Comparison of ENCODE assay signal across 1 cellular context in the genomic region with DNA sequence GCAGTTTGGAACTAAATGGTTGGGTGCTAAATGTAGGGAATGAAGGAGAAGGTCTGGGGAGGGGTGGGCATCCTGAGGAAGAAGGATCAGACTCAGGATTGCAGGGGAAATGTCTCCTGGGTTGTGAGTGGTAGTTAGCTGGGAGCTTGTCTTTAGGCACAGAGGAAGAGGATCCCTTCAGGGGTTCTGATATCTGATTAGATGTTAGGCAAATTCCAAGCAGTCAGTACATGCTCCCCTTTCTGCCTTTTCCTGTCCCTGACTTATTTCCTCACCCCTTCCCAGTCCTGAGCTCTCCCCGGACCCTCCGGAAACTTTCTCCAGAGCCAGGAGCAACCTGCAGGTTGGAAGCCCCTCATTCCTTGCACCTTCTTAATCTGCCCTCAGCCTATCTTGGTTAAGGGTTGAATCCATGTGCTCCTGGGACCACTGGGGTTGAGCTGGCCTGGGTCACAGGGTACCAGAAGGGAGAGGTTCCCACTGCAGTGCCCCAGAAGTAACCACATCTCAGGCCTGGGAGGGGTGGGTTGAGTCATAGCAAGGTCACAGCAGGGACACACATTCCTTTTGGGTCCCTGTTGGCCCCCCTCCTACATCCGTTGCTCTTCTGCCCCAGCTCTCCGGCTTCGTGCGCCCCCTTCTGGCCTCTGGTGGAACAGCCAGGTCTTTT.
TF ChIP-seq lines count a peak whose summit lies in the region.

No MANE protein-coding gene starts in this region.

TF ChIP-seq in HepG2, 621 proteins besides CTCF, POLR2A, EP300 and RAD21 (continued from another document and continues in another):
- no peak for TF ChIP-seq CC2D1A (CRISPR knock-in tag; IDR thresholded peaks at IDR 0.05)
- TF ChIP-seq REL (CRISPR knock-in tag; conservative IDR thresholded peaks at IDR 0.05) = no peak
- TF ChIP-seq, protein P1, sequence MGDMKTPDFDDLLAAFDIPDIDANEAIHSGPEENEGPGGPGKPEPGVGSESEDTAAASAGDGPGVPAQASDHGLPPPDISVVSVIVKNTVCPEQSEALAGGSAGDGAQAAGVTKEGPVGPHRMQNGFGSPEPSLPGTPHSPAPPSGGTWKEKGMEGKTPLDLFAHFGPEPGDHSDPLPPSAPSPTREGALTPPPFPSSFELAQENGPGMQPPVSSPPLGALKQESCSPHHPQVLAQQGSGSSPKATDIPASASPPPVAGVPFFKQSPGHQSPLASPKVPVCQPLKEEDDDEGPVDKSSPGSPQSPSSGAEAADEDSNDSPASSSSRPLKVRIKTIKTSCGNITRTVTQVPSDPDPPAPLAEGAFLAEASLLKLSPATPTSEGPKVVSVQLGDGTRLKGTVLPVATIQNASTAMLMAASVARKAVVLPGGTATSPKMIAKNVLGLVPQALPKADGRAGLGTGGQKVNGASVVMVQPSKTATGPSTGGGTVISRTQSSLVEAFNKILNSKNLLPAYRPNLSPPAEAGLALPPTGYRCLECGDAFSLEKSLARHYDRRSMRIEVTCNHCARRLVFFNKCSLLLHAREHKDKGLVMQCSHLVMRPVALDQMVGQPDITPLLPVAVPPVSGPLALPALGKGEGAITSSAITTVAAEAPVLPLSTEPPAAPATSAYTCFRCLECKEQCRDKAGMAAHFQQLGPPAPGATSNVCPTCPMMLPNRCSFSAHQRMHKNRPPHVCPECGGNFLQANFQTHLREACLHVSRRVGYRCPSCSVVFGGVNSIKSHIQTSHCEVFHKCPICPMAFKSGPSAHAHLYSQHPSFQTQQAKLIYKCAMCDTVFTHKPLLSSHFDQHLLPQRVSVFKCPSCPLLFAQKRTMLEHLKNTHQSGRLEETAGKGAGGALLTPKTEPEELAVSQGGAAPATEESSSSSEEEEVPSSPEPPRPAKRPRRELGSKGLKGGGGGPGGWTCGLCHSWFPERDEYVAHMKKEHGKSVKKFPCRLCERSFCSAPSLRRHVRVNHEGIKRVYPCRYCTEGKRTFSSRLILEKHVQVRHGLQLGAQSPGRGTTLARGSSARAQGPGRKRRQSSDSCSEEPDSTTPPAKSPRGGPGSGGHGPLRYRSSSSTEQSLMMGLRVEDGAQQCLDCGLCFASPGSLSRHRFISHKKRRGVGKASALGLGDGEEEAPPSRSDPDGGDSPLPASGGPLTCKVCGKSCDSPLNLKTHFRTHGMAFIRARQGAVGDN (CRISPR knock-in tag; IDR thresholded peaks at IDR 0.05) = peak; percentile 57
- TF ChIP-seq ARID2 (CRISPR knock-in tag; IDR thresholded peaks at IDR 0.05; ENCODE audit: borderline replicate concordance) = no peak
- TF ChIP-seq, protein P2, sequence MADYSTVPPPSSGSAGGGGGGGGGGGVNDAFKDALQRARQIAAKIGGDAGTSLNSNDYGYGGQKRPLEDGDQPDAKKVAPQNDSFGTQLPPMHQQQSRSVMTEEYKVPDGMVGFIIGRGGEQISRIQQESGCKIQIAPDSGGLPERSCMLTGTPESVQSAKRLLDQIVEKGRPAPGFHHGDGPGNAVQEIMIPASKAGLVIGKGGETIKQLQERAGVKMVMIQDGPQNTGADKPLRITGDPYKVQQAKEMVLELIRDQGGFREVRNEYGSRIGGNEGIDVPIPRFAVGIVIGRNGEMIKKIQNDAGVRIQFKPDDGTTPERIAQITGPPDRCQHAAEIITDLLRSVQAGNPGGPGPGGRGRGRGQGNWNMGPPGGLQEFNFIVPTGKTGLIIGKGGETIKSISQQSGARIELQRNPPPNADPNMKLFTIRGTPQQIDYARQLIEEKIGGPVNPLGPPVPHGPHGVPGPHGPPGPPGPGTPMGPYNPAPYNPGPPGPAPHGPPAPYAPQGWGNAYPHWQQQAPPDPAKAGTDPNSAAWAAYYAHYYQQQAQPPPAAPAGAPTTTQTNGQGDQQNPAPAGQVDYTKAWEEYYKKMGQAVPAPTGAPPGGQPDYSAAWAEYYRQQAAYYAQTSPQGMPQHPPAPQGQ (CRISPR knock-in tag; IDR thresholded peaks at IDR 0.05; ENCODE audit: borderline replicate concordance) = no peak
- TF ChIP-seq NR2F1 (CRISPR knock-in tag; IDR thresholded peaks at IDR 0.05) = 0 out of 4 replicates have a peak, but pooled peaks of 1 of the 2 experiments have one; percentile 18
- no peak for TF ChIP-seq ZNF776 (CRISPR knock-in tag; IDR thresholded peaks at IDR 0.05)
- TF ChIP-seq, protein P3, sequence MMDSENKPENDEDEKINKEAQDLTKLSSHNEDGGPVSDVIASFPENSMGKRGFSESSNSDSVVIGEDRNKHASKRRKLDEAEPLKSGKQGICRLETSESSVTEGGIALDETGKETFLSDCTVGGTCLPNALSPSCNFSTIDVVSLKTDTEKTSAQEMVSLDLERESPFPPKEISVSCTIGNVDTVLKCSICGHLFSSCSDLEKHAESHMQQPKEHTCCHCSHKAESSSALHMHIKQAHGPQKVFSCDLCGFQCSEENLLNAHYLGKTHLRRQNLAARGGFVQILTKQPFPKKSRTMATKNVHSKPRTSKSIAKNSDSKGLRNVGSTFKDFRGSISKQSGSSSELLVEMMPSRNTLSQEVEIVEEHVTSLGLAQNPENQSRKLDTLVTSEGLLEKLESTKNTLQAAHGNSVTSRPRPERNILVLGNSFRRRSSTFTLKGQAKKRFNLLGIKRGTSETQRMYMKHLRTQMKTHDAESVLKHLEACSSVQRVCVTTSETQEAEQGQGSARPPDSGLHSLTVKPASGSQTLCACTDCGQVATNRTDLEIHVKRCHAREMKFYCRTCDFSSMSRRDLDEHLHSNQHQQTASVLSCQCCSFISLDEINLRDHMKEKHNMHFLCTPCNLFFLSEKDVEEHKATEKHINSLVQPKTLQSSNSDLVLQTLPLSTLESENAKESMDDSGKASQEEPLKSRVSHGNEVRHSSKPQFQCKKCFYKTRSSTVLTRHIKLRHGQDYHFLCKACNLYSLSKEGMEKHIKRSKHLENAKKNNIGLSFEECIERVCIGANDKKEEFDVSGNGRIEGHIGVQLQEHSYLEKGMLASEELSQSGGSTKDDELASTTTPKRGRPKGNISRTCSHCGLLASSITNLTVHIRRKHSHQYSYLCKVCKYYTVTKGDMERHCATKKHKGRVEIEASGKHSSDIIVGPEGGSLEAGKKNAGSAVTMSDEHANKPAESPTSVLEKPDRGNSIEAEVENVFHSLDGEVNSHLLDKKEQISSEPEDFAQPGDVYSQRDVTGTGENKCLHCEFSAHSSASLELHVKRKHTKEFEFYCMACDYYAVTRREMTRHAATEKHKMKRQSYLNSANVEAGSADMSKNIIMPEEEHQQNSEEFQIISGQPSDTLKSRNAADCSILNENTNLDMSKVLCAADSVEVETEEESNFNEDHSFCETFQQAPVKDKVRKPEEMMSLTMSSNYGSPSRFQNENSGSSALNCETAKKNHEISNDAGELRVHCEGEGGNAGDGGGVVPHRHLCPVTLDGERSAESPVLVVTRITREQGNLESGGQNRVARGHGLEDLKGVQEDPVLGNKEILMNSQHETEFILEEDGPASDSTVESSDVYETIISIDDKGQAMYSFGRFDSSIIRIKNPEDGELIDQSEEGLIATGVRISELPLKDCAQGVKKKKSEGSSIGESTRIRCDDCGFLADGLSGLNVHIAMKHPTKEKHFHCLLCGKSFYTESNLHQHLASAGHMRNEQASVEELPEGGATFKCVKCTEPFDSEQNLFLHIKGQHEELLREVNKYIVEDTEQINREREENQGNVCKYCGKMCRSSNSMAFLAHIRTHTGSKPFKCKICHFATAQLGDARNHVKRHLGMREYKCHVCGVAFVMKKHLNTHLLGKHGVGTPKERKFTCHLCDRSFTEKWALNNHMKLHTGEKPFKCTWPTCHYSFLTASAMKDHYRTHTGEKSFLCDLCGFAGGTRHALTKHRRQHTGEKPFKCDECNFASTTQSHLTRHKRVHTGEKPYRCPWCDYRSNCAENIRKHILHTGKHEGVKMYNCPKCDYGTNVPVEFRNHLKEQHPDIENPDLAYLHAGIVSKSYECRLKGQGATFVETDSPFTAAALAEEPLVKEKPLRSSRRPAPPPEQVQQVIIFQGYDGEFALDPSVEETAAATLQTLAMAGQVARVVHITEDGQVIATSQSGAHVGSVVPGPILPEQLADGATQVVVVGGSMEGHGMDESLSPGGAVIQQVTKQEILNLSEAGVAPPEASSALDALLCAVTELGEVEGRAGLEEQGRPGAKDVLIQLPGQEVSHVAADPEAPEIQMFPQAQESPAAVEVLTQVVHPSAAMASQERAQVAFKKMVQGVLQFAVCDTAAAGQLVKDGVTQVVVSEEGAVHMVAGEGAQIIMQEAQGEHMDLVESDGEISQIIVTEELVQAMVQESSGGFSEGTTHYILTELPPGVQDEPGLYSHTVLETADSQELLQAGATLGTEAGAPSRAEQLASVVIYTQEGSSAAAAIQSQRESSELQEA (CRISPR knock-in tag; IDR thresholded peaks at IDR 0.05; ENCODE audit: not compliant biosample characterization) = no peak
- TF ChIP-seq, protein P4, sequence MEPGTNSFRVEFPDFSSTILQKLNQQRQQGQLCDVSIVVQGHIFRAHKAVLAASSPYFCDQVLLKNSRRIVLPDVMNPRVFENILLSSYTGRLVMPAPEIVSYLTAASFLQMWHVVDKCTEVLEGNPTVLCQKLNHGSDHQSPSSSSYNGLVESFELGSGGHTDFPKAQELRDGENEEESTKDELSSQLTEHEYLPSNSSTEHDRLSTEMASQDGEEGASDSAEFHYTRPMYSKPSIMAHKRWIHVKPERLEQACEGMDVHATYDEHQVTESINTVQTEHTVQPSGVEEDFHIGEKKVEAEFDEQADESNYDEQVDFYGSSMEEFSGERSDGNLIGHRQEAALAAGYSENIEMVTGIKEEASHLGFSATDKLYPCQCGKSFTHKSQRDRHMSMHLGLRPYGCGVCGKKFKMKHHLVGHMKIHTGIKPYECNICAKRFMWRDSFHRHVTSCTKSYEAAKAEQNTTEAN (CRISPR knock-in tag; conservative IDR thresholded peaks at IDR 0.05) = no peak
- TF ChIP-seq, protein P5, sequence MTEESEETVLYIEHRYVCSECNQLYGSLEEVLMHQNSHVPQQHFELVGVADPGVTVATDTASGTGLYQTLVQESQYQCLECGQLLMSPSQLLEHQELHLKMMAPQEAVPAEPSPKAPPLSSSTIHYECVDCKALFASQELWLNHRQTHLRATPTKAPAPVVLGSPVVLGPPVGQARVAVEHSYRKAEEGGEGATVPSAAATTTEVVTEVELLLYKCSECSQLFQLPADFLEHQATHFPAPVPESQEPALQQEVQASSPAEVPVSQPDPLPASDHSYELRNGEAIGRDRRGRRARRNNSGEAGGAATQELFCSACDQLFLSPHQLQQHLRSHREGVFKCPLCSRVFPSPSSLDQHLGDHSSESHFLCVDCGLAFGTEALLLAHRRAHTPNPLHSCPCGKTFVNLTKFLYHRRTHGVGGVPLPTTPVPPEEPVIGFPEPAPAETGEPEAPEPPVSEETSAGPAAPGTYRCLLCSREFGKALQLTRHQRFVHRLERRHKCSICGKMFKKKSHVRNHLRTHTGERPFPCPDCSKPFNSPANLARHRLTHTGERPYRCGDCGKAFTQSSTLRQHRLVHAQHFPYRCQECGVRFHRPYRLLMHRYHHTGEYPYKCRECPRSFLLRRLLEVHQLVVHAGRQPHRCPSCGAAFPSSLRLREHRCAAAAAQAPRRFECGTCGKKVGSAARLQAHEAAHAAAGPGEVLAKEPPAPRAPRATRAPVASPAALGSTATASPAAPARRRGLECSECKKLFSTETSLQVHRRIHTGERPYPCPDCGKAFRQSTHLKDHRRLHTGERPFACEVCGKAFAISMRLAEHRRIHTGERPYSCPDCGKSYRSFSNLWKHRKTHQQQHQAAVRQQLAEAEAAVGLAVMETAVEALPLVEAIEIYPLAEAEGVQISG (CRISPR knock-in tag; IDR thresholded peaks at IDR 0.05) = 0 out of 2 replicates have a peak, but pooled peaks have one; percentile 32
- 0 out of 2 replicates have a peak, but pooled peaks have one; percentile 22 for TF ChIP-seq TAF1 (CRISPR knock-in tag; IDR thresholded peaks at IDR 0.05)
- no peak for TF ChIP-seq ZNF674 (CRISPR knock-in tag; IDR thresholded peaks at IDR 0.05; ENCODE audit: low read depth)
- TF ChIP-seq NBN (conservative IDR thresholded peaks at IDR 0.05) = no peak
- no peak for TF ChIP-seq ZKSCAN8 (CRISPR knock-in tag; IDR thresholded peaks at IDR 0.05; ENCODE audit: borderline replicate concordance)
- no peak for TF ChIP-seq ZNF510 (CRISPR knock-in tag; IDR thresholded peaks at IDR 0.05; ENCODE audit: low read depth)
- TF ChIP-seq ZNF83 (CRISPR knock-in tag; IDR thresholded peaks at IDR 0.05; ENCODE audit: borderline replicate concordance) = no peak
- peak in 1 of 2 experiments; percentile 74; a peak in 2 of 4 replicates for TF ChIP-seq KLF16 (CRISPR knock-in tag; IDR thresholded peaks at IDR 0.05)
- peak; percentile 69 for TF ChIP-seq CEBPG (CRISPR knock-in tag; IDR thresholded peaks at IDR 0.05)
- TF ChIP-seq, protein P6, sequence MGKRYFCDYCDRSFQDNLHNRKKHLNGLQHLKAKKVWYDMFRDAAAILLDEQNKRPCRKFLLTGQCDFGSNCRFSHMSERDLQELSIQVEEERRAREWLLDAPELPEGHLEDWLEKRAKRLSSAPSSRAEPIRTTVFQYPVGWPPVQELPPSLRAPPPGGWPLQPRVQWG (CRISPR knock-in tag; IDR thresholded peaks at IDR 0.05; ENCODE audit: borderline replicate concordance, low read depth) = no peak
- TF ChIP-seq ZMYM4 (CRISPR knock-in tag; IDR thresholded peaks at IDR 0.05) = no peak
- TF ChIP-seq KLF15 (CRISPR knock-in tag; IDR thresholded peaks at IDR 0.05; ENCODE audit: borderline replicate concordance) = no peak
- TF ChIP-seq, protein P7, sequence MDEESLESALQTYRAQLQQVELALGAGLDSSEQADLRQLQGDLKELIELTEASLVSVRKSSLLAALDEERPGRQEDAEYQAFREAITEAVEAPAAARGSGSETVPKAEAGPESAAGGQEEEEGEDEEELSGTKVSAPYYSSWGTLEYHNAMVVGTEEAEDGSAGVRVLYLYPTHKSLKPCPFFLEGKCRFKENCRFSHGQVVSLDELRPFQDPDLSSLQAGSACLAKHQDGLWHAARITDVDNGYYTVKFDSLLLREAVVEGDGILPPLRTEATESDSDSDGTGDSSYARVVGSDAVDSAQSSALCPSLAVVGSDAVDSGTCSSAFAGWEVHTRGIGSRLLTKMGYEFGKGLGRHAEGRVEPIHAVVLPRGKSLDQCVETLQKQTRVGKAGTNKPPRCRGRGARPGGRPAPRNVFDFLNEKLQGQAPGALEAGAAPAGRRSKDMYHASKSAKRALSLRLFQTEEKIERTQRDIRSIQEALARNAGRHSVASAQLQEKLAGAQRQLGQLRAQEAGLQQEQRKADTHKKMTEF (CRISPR knock-in tag; IDR thresholded peaks at IDR 0.05) = peak; percentile 55; the same call in 1 of the 2 replicates
- TF ChIP-seq ZNF891 (CRISPR knock-in tag; IDR thresholded peaks at IDR 0.05) = 0 out of 2 replicates have a peak, but pooled peaks have one; percentile 37
- no peak for TF ChIP-seq SP2 (CRISPR knock-in tag; IDR thresholded peaks at IDR 0.05)
- TF ChIP-seq, protein P8, sequence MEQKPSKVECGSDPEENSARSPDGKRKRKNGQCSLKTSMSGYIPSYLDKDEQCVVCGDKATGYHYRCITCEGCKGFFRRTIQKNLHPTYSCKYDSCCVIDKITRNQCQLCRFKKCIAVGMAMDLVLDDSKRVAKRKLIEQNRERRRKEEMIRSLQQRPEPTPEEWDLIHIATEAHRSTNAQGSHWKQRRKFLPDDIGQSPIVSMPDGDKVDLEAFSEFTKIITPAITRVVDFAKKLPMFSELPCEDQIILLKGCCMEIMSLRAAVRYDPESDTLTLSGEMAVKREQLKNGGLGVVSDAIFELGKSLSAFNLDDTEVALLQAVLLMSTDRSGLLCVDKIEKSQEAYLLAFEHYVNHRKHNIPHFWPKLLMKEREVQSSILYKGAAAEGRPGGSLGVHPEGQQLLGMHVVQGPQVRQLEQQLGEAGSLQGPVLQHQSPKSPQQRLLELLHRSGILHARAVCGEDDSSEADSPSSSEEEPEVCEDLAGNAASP (CRISPR knock-in tag; IDR thresholded peaks at IDR 0.05; ENCODE audit: borderline replicate concordance) = peak; percentile 85; the same call in 1 of the 2 replicates
- peak; percentile 46; the same call in 1 of the 2 replicates for TF ChIP-seq IRF2 (CRISPR knock-in tag; IDR thresholded peaks at IDR 0.05)
- peak; percentile 45; the same call in 1 of the 2 replicates for TF ChIP-seq TBX2 (CRISPR knock-in tag; IDR thresholded peaks at IDR 0.05; ENCODE audit: borderline replicate concordance)
- TF ChIP-seq YEATS2 (CRISPR knock-in tag; IDR thresholded peaks at IDR 0.05; ENCODE audit: borderline replicate concordance) = peak; percentile 49; the same call in 1 of the 2 replicates
